ENCODE assay signal across 18 cellular contexts in genomic region chr2:101735166-101735533, GRCh38. TPM values are rescaled to one million over a fixed set of nuclear protein-coding genes. Genes with fewer than 3 reads are reported as not detected.
A peak's percentile ranks its signal among the peaks of the same experiment; 100 is the strongest.
DNase-seq lines count a peak whose midpoint lies in the region; ATAC-seq, FAIRE-seq and TF ChIP-seq lines count a peak whose summit lies in the region.
"Had no signal": no experiment of that assay in that cellular context is flagged by ENCODE, and none has a peak within 500 bp of the region (broad histone marks: within the 10 kb centered on the region; RNA-seq: fewer than 3 reads in every experiment).

No MANE protein-coding gene starts in this region.

- no peaks in the 10 kb centered on the region for H3K36me3 ChIP-seq in left ventricle myocardium inferior
- no peaks in the 10 kb centered on the region for H3K36me3 ChIP-seq in keratinocyte (ENCODE audit: control insufficient read depth in 2 of 2, extremely low read depth in 1 of 2, insufficient read depth in 2 of 2, low read length in 2 of 2)

- H3K36me3 Mint-ChIP-seq in WTC11 = no peaks in the 10 kb centered on the region
- H3K36me3 Mint-ChIP-seq: activated naive CD4-positive, alpha-beta T cell treated with anti-CD3 and anti-CD28 coated beads, Interleukin-2, amount 50 U/mL, for 24 hours had no signal

- no peak overlapping the region for H2AFZ ChIP-seq in keratinocyte (ENCODE audit: control insufficient read depth, low read length)

- no peak overlapping the region for H3K4me3 Mint-ChIP-seq in WTC11
- H3K4me3 Mint-ChIP-seq: activated naive CD4-positive, alpha-beta T cell treated with anti-CD3 and anti-CD28 coated beads, Interleukin-2, amount 50 U/mL, for 24 hours had no signal

- H3K4me1 Mint-ChIP-seq in WTC11 = peaks cover 76% of the 10 kb centered on the region

- intact Hi-C loops in left ventricle myocardium inferior (cut with micrococcal nuclease) (no loop called here), cardiac septum (cut with DNase I) (loop anchor here (5.0 kb wide), 1 partner anchor 38 kb away; the partner anchor contains the start of gene MAP4K4)

- H3K4me3 ChIP-seq in left ventricle myocardium inferior = no peak overlapping the region
- no peak overlapping the region for H3K4me3 ChIP-seq in keratinocyte (ENCODE audit: control insufficient read depth in 2 of 3, extremely low read depth in 1 of 3, insufficient read depth in 2 of 3, low read depth in 1 of 3, low read length in 3 of 3)

- peaks cover 97% of the 10 kb centered on the region for H3K4me1 ChIP-seq in left ventricle myocardium inferior
- H3K4me1 ChIP-seq in keratinocyte (ENCODE audit: control insufficient read depth, extremely low read depth, insufficient read depth, low read length) = peaks cover 59% of the 10 kb centered on the region

- H3K27me3 ChIP-seq in left ventricle myocardium inferior (ENCODE audit: low read depth) (no peaks in the 10 kb centered on the region), keratinocyte (ENCODE audit: control insufficient read depth, extremely low read depth, insufficient read depth, low read length) (no peaks in the 10 kb centered on the region)

- H3K79me2 ChIP-seq in keratinocyte (ENCODE audit: control insufficient read depth, insufficient read depth, low read length) = peaks cover 85% of the 10 kb centered on the region

- peaks cover 9% of the 10 kb centered on the region for H3K9me1 ChIP-seq in keratinocyte (ENCODE audit: control insufficient read depth, extremely low read depth, insufficient read depth, low read length)

- no peak for FAIRE-seq in keratinocyte (lab: Jason Lieb, UNC)
- FAIRE-seq: endometrium, urothelium cell line had no signal

- no peak overlapping the region for H3K9ac ChIP-seq in keratinocyte (ENCODE audit: control insufficient read depth, extremely low read depth, insufficient read depth, low read length)

- H3K27ac Mint-ChIP-seq in WTC11 = peak overlapping the region; percentile 69; the same call in 1 of the 2 replicates

- no peak for ATAC-seq in WTC11
- no peak for ATAC-seq in GM21576 (IDR thresholded peaks at IDR 0.05; ENCODE audit: unreplicated experiment)

- POLR2A ChIA-PET in WTC11 (lab: Charles Lee) = no interaction called here

- CTCF ChIA-PET in WTC11 (lab: Charles Lee) = no interaction called here

- peaks cover 12% of the 10 kb centered on the region for H4K20me1 ChIP-seq in keratinocyte (ENCODE audit: control insufficient read depth, extremely low read depth, insufficient read depth, low read length)

- no peak overlapping the region for H3K4me2 ChIP-seq in keratinocyte (ENCODE audit: control insufficient read depth, extremely low read depth, insufficient read depth, low read depth, low read length)

- TF ChIP-seq CTCF in left ventricle myocardium inferior (IDR thresholded peaks at IDR 0.05; ENCODE audit: borderline replicate concordance) = no peak
- no peak for TF ChIP-seq CTCF in WTC11 (IDR thresholded peaks at IDR 0.05)
- TF ChIP-seq CTCF in keratinocyte (optimal IDR thresholded peaks at IDR 0.05 in 1 of 3, IDR thresholded peaks at IDR 0.05 in 1 of 3, conservative IDR thresholded peaks at IDR 0.05 in 1 of 3; ENCODE audit: extremely low read depth in 1 of 3, insufficient read depth in 2 of 3, low read length in 3 of 3) = no peak

- H3K27ac ChIP-seq in left ventricle myocardium inferior (replicated peaks) = peak overlapping the region; percentile 74
- H3K27ac ChIP-seq in keratinocyte (ENCODE audit: control insufficient read depth, insufficient read depth, low read length) = peak overlapping the region; percentile 0
- peak overlapping the region; percentile 91 for H3K27ac ChIP-seq in substantia nigra (ENCODE audit: low read depth, low read length, poor library complexity, severe bottlenecking)

- no peaks in the 10 kb centered on the region for H3K9me3 Mint-ChIP-seq in WTC11
- H3K9me3 Mint-ChIP-seq: activated naive CD4-positive, alpha-beta T cell treated with anti-CD3 and anti-CD28 coated beads, Interleukin-2, amount 50 U/mL, for 24 hours had no signal

- no peaks in the 10 kb centered on the region for H3K27me3 Mint-ChIP-seq in WTC11 (ENCODE audit: low read depth)
- H3K27me3 Mint-ChIP-seq: activated naive CD4-positive, alpha-beta T cell treated with anti-CD3 and anti-CD28 coated beads, Interleukin-2, amount 50 U/mL, for 24 hours had no signal

- dilution Hi-C loops in keratinocyte (cut with MboI; ENCODE audit: extremely low pct_ligation_motif_present, low sequenced_read_pairs) = no loop called here

- DNase-seq in left ventricle myocardium inferior = no peak
- no peak for DNase-seq in cardiac septum (ENCODE audit: low spot score)
- DNase-seq in WTC11 (ENCODE audit: low spot score) = no peak
- no peak for DNase-seq in keratinocyte (ENCODE audit: low read depth, low spot score)
- DNase-seq in substantia nigra (lab: John Stamatoyannopoulos, UW) = no peak
- DNase-seq in hypothalamus (lab: John Stamatoyannopoulos, UW) = no peak
- no peak for DNase-seq in NCI-H345 (lab: John Stamatoyannopoulos, UW)
- DNase-seq: activated CD4-positive, alpha-beta T cell treated with anti-CD3 and anti-CD28 coated beads for 1 hour; central memory CD4-positive, alpha-beta T cell; foreskin melanocyte; mesendoderm; occipital lobe; RPMI8226; stimulated activated naive CD4-positive, alpha-beta T cell treated with Interleukin-2 at 50 U/mL for 16 hours had no signal

- no peaks in the 10 kb centered on the region for H3K9me3 ChIP-seq in left ventricle myocardium inferior (replicated peaks)
- no peaks in the 10 kb centered on the region for H3K9me3 ChIP-seq in keratinocyte (ENCODE audit: control insufficient read depth, low read depth, low read length)

TF ChIP-seq in WTC11, 78 proteins besides CTCF, POLR2A, EP300 and RAD21:
- TF ChIP-seq ZNF219 (CRISPR knock-in tag; IDR thresholded peaks at IDR 0.05; ENCODE audit: borderline replicate concordance) (no peak), ZNF423 (CRISPR knock-in tag; IDR thresholded peaks at IDR 0.05) (no peak), PRRX2 (CRISPR knock-in tag; IDR thresholded peaks at IDR 0.05) (no peak), ZNF138 (CRISPR knock-in tag; conservative IDR thresholded peaks at IDR 0.05) (no peak), USF2 (CRISPR knock-in tag; IDR thresholded peaks at IDR 0.05) (no peak)
- TF ChIP-seq, protein P1, sequence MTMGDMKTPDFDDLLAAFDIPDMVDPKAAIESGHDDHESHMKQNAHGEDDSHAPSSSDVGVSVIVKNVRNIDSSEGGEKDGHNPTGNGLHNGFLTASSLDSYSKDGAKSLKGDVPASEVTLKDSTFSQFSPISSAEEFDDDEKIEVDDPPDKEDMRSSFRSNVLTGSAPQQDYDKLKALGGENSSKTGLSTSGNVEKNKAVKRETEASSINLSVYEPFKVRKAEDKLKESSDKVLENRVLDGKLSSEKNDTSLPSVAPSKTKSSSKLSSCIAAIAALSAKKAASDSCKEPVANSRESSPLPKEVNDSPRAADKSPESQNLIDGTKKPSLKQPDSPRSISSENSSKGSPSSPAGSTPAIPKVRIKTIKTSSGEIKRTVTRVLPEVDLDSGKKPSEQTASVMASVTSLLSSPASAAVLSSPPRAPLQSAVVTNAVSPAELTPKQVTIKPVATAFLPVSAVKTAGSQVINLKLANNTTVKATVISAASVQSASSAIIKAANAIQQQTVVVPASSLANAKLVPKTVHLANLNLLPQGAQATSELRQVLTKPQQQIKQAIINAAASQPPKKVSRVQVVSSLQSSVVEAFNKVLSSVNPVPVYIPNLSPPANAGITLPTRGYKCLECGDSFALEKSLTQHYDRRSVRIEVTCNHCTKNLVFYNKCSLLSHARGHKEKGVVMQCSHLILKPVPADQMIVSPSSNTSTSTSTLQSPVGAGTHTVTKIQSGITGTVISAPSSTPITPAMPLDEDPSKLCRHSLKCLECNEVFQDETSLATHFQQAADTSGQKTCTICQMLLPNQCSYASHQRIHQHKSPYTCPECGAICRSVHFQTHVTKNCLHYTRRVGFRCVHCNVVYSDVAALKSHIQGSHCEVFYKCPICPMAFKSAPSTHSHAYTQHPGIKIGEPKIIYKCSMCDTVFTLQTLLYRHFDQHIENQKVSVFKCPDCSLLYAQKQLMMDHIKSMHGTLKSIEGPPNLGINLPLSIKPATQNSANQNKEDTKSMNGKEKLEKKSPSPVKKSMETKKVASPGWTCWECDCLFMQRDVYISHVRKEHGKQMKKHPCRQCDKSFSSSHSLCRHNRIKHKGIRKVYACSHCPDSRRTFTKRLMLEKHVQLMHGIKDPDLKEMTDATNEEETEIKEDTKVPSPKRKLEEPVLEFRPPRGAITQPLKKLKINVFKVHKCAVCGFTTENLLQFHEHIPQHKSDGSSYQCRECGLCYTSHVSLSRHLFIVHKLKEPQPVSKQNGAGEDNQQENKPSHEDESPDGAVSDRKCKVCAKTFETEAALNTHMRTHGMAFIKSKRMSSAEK (CRISPR knock-in tag; IDR thresholded peaks at IDR 0.05; ENCODE audit: borderline replicate concordance) = no peak
- TF ChIP-seq, protein P2, sequence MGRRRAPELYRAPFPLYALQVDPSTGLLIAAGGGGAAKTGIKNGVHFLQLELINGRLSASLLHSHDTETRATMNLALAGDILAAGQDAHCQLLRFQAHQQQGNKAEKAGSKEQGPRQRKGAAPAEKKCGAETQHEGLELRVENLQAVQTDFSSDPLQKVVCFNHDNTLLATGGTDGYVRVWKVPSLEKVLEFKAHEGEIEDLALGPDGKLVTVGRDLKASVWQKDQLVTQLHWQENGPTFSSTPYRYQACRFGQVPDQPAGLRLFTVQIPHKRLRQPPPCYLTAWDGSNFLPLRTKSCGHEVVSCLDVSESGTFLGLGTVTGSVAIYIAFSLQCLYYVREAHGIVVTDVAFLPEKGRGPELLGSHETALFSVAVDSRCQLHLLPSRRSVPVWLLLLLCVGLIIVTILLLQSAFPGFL (CRISPR knock-in tag; IDR thresholded peaks at IDR 0.05; ENCODE audit: borderline replicate concordance) = no peak

RNA-seq across cellular contexts. Expression of gene MAP4K4, which starts 37.6 kb away (rescaled TPM):
- total RNA-seq in left ventricle myocardium inferior (102 TPM), cardiac septum (135 TPM), WTC11 (2021) (82.6 to 112 TPM (median 87.3 TPM) in 3 replicates)
- polyA plus RNA-seq in keratinocyte = 46.6 to 99.0 TPM (median 84.1 TPM) in 3 replicates
- 57.9 TPM for polyA plus RNA-seq in keratinocyte (2011; ENCODE audit: low read depth)
- 69.4 and 77.1 TPM in 2 replicates for polyA plus RNA-seq in keratinocyte (2011; cell fraction: cytosol; rRNA removed)
- 90.2 and 109 TPM in 2 replicates for polyA plus RNA-seq in keratinocyte (2011; cell fraction: nucleus; rRNA removed)
- polyA plus RNA-seq in keratinocyte (2012; ENCODE audit: low replicate concordance) = 45.2 and 134 TPM in 2 replicates
- polyA minus RNA-seq in keratinocyte = 79.8 to 148 TPM (median 96.9 TPM) in 3 replicates
- 46.4 TPM for polyA minus RNA-seq in keratinocyte (2011; cell fraction: cytosol; rRNA and poly(A)+ RNA removed)
- polyA minus RNA-seq in keratinocyte (2011; cell fraction: nucleus; rRNA and poly(A)+ RNA removed) = 106 and 199 TPM in 2 replicates

Comparison
In these comparisons a context has a peak if more than half of its experiments do, and no peak if none do; other contexts are left out.
1. H3K27ac ChIP-seq: peak in every context shown above with its lines; median percentile 91 in substantia nigra; 74 in left ventricle myocardium inferior; 0 in keratinocyte.